Comparison of ENCODE assay signal across 8 cellular contexts in genomic region chr6:2222275-2222842, GRCh38. TPM values are rescaled to one million over a fixed set of nuclear protein-coding genes. Genes with fewer than 3 reads are reported as not detected.
A peak's percentile ranks its signal among the peaks of the same experiment; 100 is the strongest.
DNase-seq lines count a peak whose midpoint lies in the region; ATAC-seq and TF ChIP-seq lines count a peak whose summit lies in the region.

No MANE protein-coding gene starts in this region.

- no peak overlapping the region for H2BK120ac ChIP-seq in mesenchymal stem cell (ENCODE audit: low read depth, low read length)

- H3K27me3 ChIP-seq in mesenchymal stem cell (ENCODE audit: control insufficient read depth in 1 of 2, insufficient read depth in 1 of 2, low read length in 2 of 2): no peaks in the 10 kb centered on the region

- H3K4me3 Mint-ChIP-seq in activated naive CD8-positive, alpha-beta T cell treated with anti-CD3 and anti-CD28 coated beads for 36 hours: peak overlapping the region; percentile 77

- no peak for TF ChIP-seq CTCF in C4-2B (conservative IDR thresholded peaks at IDR 0.05)

- no peak overlapping the region for H3K18ac ChIP-seq in mesenchymal stem cell (ENCODE audit: low read depth in 1 of 2, low read length in 2 of 2)

- peak overlapping the region; percentile 49 for H2AK5ac ChIP-seq in mesenchymal stem cell (ENCODE audit: low read length, severe bottlenecking)

- H3K23ac ChIP-seq in mesenchymal stem cell (ENCODE audit: low read length in 2 of 2): no peak overlapping the region

- H4K8ac ChIP-seq in mesenchymal stem cell (ENCODE audit: low read length): peak overlapping the region; percentile 66

- H3K27ac ChIP-seq in C4-2B (peak overlapping the region; percentile 24; the same call in 1 of the 2 replicates), mesenchymal stem cell (ENCODE audit: low read length, poor library complexity, severe bottlenecking) (no peak overlapping the region)

- peak overlapping the region; percentile 69 for H3K4me2 ChIP-seq in mesenchymal stem cell (ENCODE audit: low read length, poor library complexity, severe bottlenecking)

- H3K36me3 Mint-ChIP-seq in activated naive CD8-positive, alpha-beta T cell treated with anti-CD3 and anti-CD28 coated beads for 36 hours: peaks cover 4% of the 10 kb centered on the region

- H3K9me3 ChIP-seq in mesenchymal stem cell (ENCODE audit: control insufficient read depth, low read length): no peaks in the 10 kb centered on the region

- H2AFZ ChIP-seq in mesenchymal stem cell (ENCODE audit: low read depth, low read length): no peak overlapping the region

- H3K4me1 Mint-ChIP-seq in activated naive CD8-positive, alpha-beta T cell treated with anti-CD3 and anti-CD28 coated beads for 36 hours: peaks cover 35% of the 10 kb centered on the region

- peak overlapping the region; percentile 82 for H3K9ac ChIP-seq in mesenchymal stem cell (ENCODE audit: low read length)

- H3K9me3 Mint-ChIP-seq in activated naive CD8-positive, alpha-beta T cell treated with anti-CD3 and anti-CD28 coated beads for 36 hours: no peaks in the 10 kb centered on the region

- H3K36me3 ChIP-seq in mesenchymal stem cell (ENCODE audit: control insufficient read depth in 1 of 2, insufficient read depth in 2 of 2, low read depth in 1 of 2, low read length in 2 of 2): no peaks in the 10 kb centered on the region

- H3K79me1 ChIP-seq in mesenchymal stem cell (replicated peaks; ENCODE audit: low read length, poor library complexity, severe bottlenecking): peaks cover 36% of the 10 kb centered on the region

- peaks cover 4% of the 10 kb centered on the region for H3K4me1 ChIP-seq in mesenchymal stem cell (ENCODE audit: control insufficient read depth, insufficient read depth, low read depth, low read length)

- H3K4ac ChIP-seq in mesenchymal stem cell (ENCODE audit: low read depth in 1 of 2, low read length in 2 of 2): no peak overlapping the region

- H2BK5ac ChIP-seq in mesenchymal stem cell (ENCODE audit: low read depth, low read length, poor library complexity, severe bottlenecking): no peak overlapping the region

- H2BK12ac ChIP-seq in mesenchymal stem cell (ENCODE audit: low read length in 2 of 2): no peak overlapping the region

- DNase-seq in activated naive CD8-positive, alpha-beta T cell treated with anti-CD3 and anti-CD28 coated beads for 36 hours: no peak
- DNase-seq in mesenchymal stem cell (no peak), Ammon's horn (ENCODE audit: low spot score) (no peak), NCI-H2107 (lab: John Stamatoyannopoulos, UW) (no peak), AG20443 (ENCODE audit: low spot score) (no peak)

- H3K4me3 ChIP-seq in mesenchymal stem cell (ENCODE audit: insufficient read depth in 1 of 2, low read depth in 1 of 2, low read length in 2 of 2): peak overlapping the region in 1 of 2 experiments; percentile 77

- ATAC-seq in HG03025 (IDR thresholded peaks at IDR 0.05; ENCODE audit: low FRiP score, unreplicated experiment) (peak; percentile 23), HG03039 (IDR thresholded peaks at IDR 0.05; ENCODE audit: unreplicated experiment) (no peak)

- no peak overlapping the region for H4K91ac ChIP-seq in mesenchymal stem cell (ENCODE audit: low read length)

- H2BK15ac ChIP-seq in mesenchymal stem cell (ENCODE audit: low read depth, poor library complexity, severe bottlenecking): no peak overlapping the region

- peak overlapping the region; percentile 11 for H3K27ac Mint-ChIP-seq in activated naive CD8-positive, alpha-beta T cell treated with anti-CD3 and anti-CD28 coated beads for 36 hours

- H3K14ac ChIP-seq in mesenchymal stem cell (ENCODE audit: low read length in 2 of 2): no peak overlapping the region

- no peaks in the 10 kb centered on the region for H3K27me3 Mint-ChIP-seq in activated naive CD8-positive, alpha-beta T cell treated with anti-CD3 and anti-CD28 coated beads for 36 hours

- 76% methylated on average over 4 of the region's 6 CpGs for WGBS in mesenchymal stem cell

RNA-seq across cellular contexts. Expression of gene GMDS, which starts 23.0 kb away (rescaled TPM):
- 10 to 100 TPM; 34.7 to 38.5 TPM for total RNA-seq in activated naive CD8-positive, alpha-beta T cell treated with anti-CD3 and anti-CD28 coated beads for 36 hours
- 6.9 TPM for polyA plus RNA-seq in mesenchymal stem cell (2013, experiment 1 of 2)
- 7.6 TPM for polyA plus RNA-seq in mesenchymal stem cell (2013, experiment 2 of 2)
